ENCODE assay signal across 8 cellular contexts in genomic region chr2:71530246-71530986, GRCh38.
DNase-seq lines count a peak whose midpoint lies in the region; ATAC-seq and TF ChIP-seq lines count a peak whose summit lies in the region.

No MANE protein-coding gene starts in this region.

- no peaks in the 10 kb centered on the region for H3K79me2 ChIP-seq in HCT116 (ENCODE audit: insufficient read depth, low read length)

- H3K4me1 ChIP-seq in HCT116 (ENCODE audit: control insufficient read depth in 1 of 2, insufficient read depth in 2 of 2, low read length in 2 of 2): peaks cover 0 to 18% of the 10 kb centered on the region in 2 experiments; a peak in 2 of 4 replicates

- H3K36me3 ChIP-seq in HCT116 (ENCODE audit: control insufficient read depth in 1 of 2, insufficient read depth in 2 of 2, low read length in 2 of 2): no peaks in the 10 kb centered on the region

- TF ChIP-seq CTCF in HCT116 (IDR thresholded peaks at IDR 0.05 in 2 of 3, conservative IDR thresholded peaks at IDR 0.05 in 1 of 3; ENCODE audit: borderline replicate concordance in 1 of 3, insufficient read depth in 1 of 3, low read depth in 2 of 3, low read length in 2 of 3): peak; percentile 65 to 82 (median 71); a peak in 5 of 6 replicates

- H2AFZ ChIP-seq in HCT116 (ENCODE audit: low read depth, low read length, poor library complexity, severe bottlenecking): no peak overlapping the region

- peak; percentile 80 for TF ChIP-seq RAD21 in HCT116 (IDR thresholded peaks at IDR 0.05; ENCODE audit: low read depth)

- no peaks in the 10 kb centered on the region for H4K20me1 ChIP-seq in HCT116 (ENCODE audit: insufficient read depth)

- H3K27me3 ChIP-seq in HCT116 (ENCODE audit: insufficient read depth, low read length): no peaks in the 10 kb centered on the region

- no peak overlapping the region for H3K9ac ChIP-seq in HCT116 (ENCODE audit: low read length)

- no peak overlapping the region for H3K4me2 ChIP-seq in HCT116 (ENCODE audit: low read length)

- POLR2A ChIA-PET in HCT116 (lab: Charles Lee): no interaction called here

- RAD21 ChIA-PET in HCT116 (lab: Charles Lee; ENCODE audit: low non-redundant PET in 1 of 2, low total read pairs in 2 of 2, uncharacterized antibody in 2 of 2, unreplicated experiment in 2 of 2): interaction anchor here in 1 of 2 experiments (0.5 to 1.3 kb wide), 2 partner anchors 20 to 267 kb away, joined by 3 read pairs; no protein-coding TSS in a partner anchor

- intact Hi-C loops in HCT116 (cut with micrococcal nuclease): loop anchor here (1.0 to 5.0 kb wide), 2 partner anchors 268 to 1217 kb away; no protein-coding TSS in a partner anchor

- DNase-seq in NCI-H2196 (lab: John Stamatoyannopoulos, UW; ENCODE audit: unreplicated experiment) (peak; percentile 1), NCI-H2196 treated with DMSO at 0.1 percent for 48 hours (lab: John Stamatoyannopoulos, UW; ENCODE audit: unreplicated experiment) (no peak), HCT116 (ENCODE audit: low read depth, low spot score) (peak; percentile 31), NCI-H82 treated with DMSO at 0.1 percent for 48 hours (lab: John Stamatoyannopoulos, UW; ENCODE audit: unreplicated experiment) (peak; percentile 2), T47D (ENCODE audit: low read depth in 1 of 2, low spot score in 1 of 2) (peak; percentile 14 to 25), kidney tubule cell (ENCODE audit: low spot score) (peak; percentile 45)

- CTCF ChIA-PET in HCT116 (lab: Charles Lee): interaction anchor here (0.7 to 1.9 kb wide), 8 partner anchors 10 to 1332 kb away, joined by 3 to 10 read pairs (median 4); no protein-coding TSS in a partner anchor

- in situ Hi-C loops in T47D (cut with HindIII; ENCODE audit: low pct_unique_long_range_greater_than_20kb, low sequenced_read_pairs): no loop called here

- no peak overlapping the region for H3K27ac ChIP-seq in HCT116 (ENCODE audit: low read depth, low read length)

- ATAC-seq in HCT116 (peak; percentile 85), GM18502 (IDR thresholded peaks at IDR 0.05; ENCODE audit: poor library complexity, unreplicated experiment) (no peak), GM18520 (IDR thresholded peaks at IDR 0.05; ENCODE audit: unreplicated experiment) (no peak)

- no peaks in the 10 kb centered on the region for H3K9me2 ChIP-seq in HCT116 (ENCODE audit: insufficient read depth)

- TF ChIP-seq POLR2A in HCT116 (IDR thresholded peaks at IDR 0.05; ENCODE audit: borderline replicate concordance, extremely low read depth, insufficient read depth, insufficient read length): no peak

- no peaks in the 10 kb centered on the region; a peak in 1 of 4 replicates for H3K9me3 ChIP-seq in HCT116 (ENCODE audit: control insufficient read depth in 1 of 2, insufficient read depth in 1 of 2, low read depth in 1 of 2, low read length in 2 of 2)

- no TSS peak for BruUV-seq in HCT116 (replicated peaks; lab: Mats Ljungman, UMichigan)

- H3K4me3 ChIP-seq in HCT116 (replicated peaks in 1 of 2; ENCODE audit: low read depth in 1 of 2, low read length in 2 of 2): no peak overlapping the region

TF ChIP-seq in HCT116, 20 proteins besides CTCF, POLR2A, EP300 and RAD21:
- TF ChIP-seq YY1 (IDR thresholded peaks at IDR 0.05; ENCODE audit: extremely low read depth, insufficient replicate concordance, low read depth, low read length) (peak; percentile 11), JUND (IDR thresholded peaks at IDR 0.05) (no peak)
TF ChIP-seq in HCT116: peak in this region for 1.
